Comparison of ENCODE assay signal across 1 cellular context in genomic region chr12:56189918-56190694, GRCh38.
TF ChIP-seq lines count a peak whose summit lies in the region.

No MANE protein-coding gene starts in this region.

TF ChIP-seq in K562, 482 proteins besides CTCF, POLR2A, EP300 and RAD21 (continued from another document and continues in another):
- TF ChIP-seq ZNF277 (CRISPR knock-in tag; IDR thresholded peaks at IDR 0.05; ENCODE audit: borderline replicate concordance) (no peak), MLLT1 (IDR thresholded peaks at IDR 0.05) (peak; percentile 37 to 58; a peak in 2 of 4 replicates), E2F3 (CRISPR knock-in tag; IDR thresholded peaks at IDR 0.05) (no peak), ZNF431 (CRISPR knock-in tag; IDR thresholded peaks at IDR 0.05) (peak; percentile 62; the same call in 1 of the 2 replicates), ZBTB2 (IDR thresholded peaks at IDR 0.05) (peak; percentile 68; the same call in 1 of the 2 replicates), XRCC3 (IDR thresholded peaks at IDR 0.05) (no peak), TCF7 (IDR thresholded peaks at IDR 0.05; ENCODE audit: borderline replicate concordance) (peak; percentile 53; the same call in 1 of the 2 replicates), FOXM1 (IDR thresholded peaks at IDR 0.05; ENCODE audit: low read depth) (no peak; the same call in 1 of the 2 replicates), FOXM1 (CRISPR knock-in tag; IDR thresholded peaks at IDR 0.05; ENCODE audit: low read depth) (no peak), POLR2B (IDR thresholded peaks at IDR 0.05; ENCODE audit: low read depth, partially characterized antibody) (peak; percentile 56), RAD51 (IDR thresholded peaks at IDR 0.05; ENCODE audit: borderline replicate concordance, low read depth) (no peak), RREB1 (CRISPR knock-in tag; IDR thresholded peaks at IDR 0.05) (no peak), ZZZ3 (IDR thresholded peaks at IDR 0.05) (no peak), TRIM24 (IDR thresholded peaks at IDR 0.05) (peak in 1 of 2 experiments; percentile 59; a peak in 2 of 4 replicates), ZNF75A (CRISPR knock-in tag; IDR thresholded peaks at IDR 0.05) (no peak), ZNF318 (IDR thresholded peaks at IDR 0.05; ENCODE audit: borderline replicate concordance in 1 of 2, low read depth in 1 of 2) (no peak), ZNF197 (CRISPR knock-in tag; IDR thresholded peaks at IDR 0.05; ENCODE audit: low read depth) (no peak), ZNF280B (CRISPR knock-in tag; IDR thresholded peaks at IDR 0.05) (no peak), HLTF (IDR thresholded peaks at IDR 0.05) (peak; percentile 58; the same call in 1 of the 2 replicates), SRF (CRISPR knock-in tag; IDR thresholded peaks at IDR 0.05) (peak in 1 of 2 experiments; percentile 65; a peak in 1 of 4 replicates), ZNF644 (tag; IDR thresholded peaks at IDR 0.05; ENCODE audit: low read depth) (peak; percentile 9; the same call in 1 of the 2 replicates), THRB (CRISPR knock-in tag; conservative IDR thresholded peaks at IDR 0.05) (no peak), ETS1 (conservative IDR thresholded peaks at IDR 0.05; ENCODE audit: control insufficient read depth, low read depth, low read length) (peak; percentile 86), ZBTB26 (CRISPR knock-in tag; IDR thresholded peaks at IDR 0.05) (no peak), ZNF507 (tag; conservative IDR thresholded peaks at IDR 0.05) (no peak), CREB3L1 (IDR thresholded peaks at IDR 0.05; ENCODE audit: borderline replicate concordance, low read depth) (peak; percentile 57; the same call in 1 of the 2 replicates)
